Comparison of ENCODE assay signal across 1 cellular context in genomic region chr5:177040814-177041410, GRCh38.
TF ChIP-seq lines count a peak whose summit lies in the region.

No MANE protein-coding gene starts in this region.

TF ChIP-seq in GM12891, 5 proteins besides CTCF, POLR2A, EP300 and RAD21:
- TF ChIP-seq SPI1 (IDR thresholded peaks at IDR 0.05; ENCODE audit: low read depth, low read length), result no peak
- TF ChIP-seq POU2F2 (IDR thresholded peaks at IDR 0.05; ENCODE audit: low read depth, low read length), result no peak
- no peak for TF ChIP-seq PAX5 (IDR thresholded peaks at IDR 0.05; ENCODE audit: insufficient read depth, low read length, severe bottlenecking)
- TF ChIP-seq POLR2AphosphoS5 (IDR thresholded peaks at IDR 0.05; ENCODE audit: low read depth, low read length), result no peak
- no peak for TF ChIP-seq TAF1 (IDR thresholded peaks at IDR 0.05; ENCODE audit: low read depth, low read length)
TF ChIP-seq in GM12891: peak in this region for 0.
